In the genomic region with DNA sequence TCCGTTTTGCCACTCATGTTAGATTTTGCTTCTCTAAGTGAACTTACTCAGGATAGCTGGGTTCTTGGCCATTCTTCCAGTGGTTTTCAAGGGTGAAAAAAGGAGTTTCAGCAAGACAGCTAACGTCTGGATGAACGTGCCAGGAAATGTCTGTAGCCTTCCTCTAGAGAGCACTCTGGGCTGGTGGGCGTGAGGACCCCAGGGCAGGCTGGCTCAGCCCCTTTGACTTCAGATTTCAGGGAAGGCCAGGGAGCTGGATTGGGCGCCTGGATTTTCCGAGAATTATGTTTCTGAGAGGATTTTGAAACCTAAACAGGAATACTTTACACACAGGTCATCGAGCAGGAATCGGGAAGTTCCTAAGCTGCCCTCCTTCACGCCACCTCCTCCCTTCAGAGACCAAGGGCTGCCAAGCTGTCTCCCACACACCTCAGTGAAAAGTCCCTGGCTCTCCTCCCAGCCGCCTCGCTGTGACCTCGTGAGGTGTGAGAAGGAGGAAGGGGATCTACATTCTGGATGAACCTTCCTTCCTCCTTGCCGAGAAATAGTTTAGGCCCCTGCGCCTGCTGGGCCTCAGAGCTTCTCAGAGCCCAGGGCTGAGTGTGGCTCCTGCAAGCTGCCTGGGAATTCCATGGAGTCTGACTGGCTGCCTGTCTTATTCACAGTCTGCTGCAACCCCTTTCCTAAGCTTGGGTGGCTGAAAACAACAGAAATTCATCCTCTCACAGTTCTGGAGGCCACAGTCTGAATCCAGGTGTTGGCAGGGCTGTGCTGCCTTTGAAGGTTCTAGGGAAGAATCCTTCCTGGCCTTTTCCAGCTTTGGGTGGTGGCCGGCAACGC, we compare ENCODE assay signal across 11 cellular contexts. TPM values are rescaled to one million over a fixed set of nuclear protein-coding genes. Genes with fewer than 3 reads are reported as not detected.
DNase-seq lines count a peak whose midpoint lies in the region; ATAC-seq and TF ChIP-seq lines count a peak whose summit lies in the region.
"Not testable (repeated sequence)": the region's sequence is repeated elsewhere in the genome, so short reads cannot be mapped to it uniquely, and the experiment has no call there.
"Had no signal": no experiment of that assay in that cellular context is flagged by ENCODE, and none has a peak within 500 bp of the region (broad histone marks: within the 10 kb centered on the region; RNA-seq: fewer than 3 reads in every experiment).

No MANE protein-coding gene starts in this region.

- intact Hi-C loops in spleen (cut with DNase I; ENCODE audit: low total_unique reads), result not testable (repeated sequence)

- TF ChIP-seq EP300 in gastroesophageal sphincter (IDR thresholded peaks at IDR 0.05), result not testable (repeated sequence)

- H3K9ac ChIP-seq in adipocyte (ENCODE audit: low read length), result peak overlapping the region; percentile 69
- H3K9ac ChIP-seq in parathyroid adenoma, result not testable (repeated sequence)

- TF ChIP-seq POLR2A in gastroesophageal sphincter (IDR thresholded peaks at IDR 0.05); spleen (IDR thresholded peaks at IDR 0.05): not testable (repeated sequence)

- not testable (repeated sequence) for H3K36me3 ChIP-seq in adipocyte (ENCODE audit: control insufficient read depth, insufficient read depth, low read length, severe bottlenecking); parathyroid adenoma (ENCODE audit: control insufficient read depth, insufficient read depth, low read length); urinary bladder (ENCODE audit: insufficient read depth)
- H3K36me3 ChIP-seq in gastroesophageal sphincter, result peaks cover 0 to 20% of the 10 kb centered on the region in 2 donors
- H3K36me3 ChIP-seq in spleen, result peaks cover 0 to 34% (median 0%) of the 10 kb centered on the region in 6 donors

- H3K27ac ChIP-seq in gastroesophageal sphincter, result peak overlapping the region; percentile 90 to 98 (median 94)
- peak overlapping the region; percentile 56 for H3K27ac ChIP-seq in parathyroid adenoma
- peak overlapping the region in 7 of 8 donors; percentile 14 to 74 (median 58) for H3K27ac ChIP-seq in spleen
- peak overlapping the region; percentile 56 for H3K27ac ChIP-seq in urinary bladder (ENCODE audit: low read depth)

- 20 to 30% methylated on average over 2 to 11 of the region's 16 CpGs for WGBS in gastroesophageal sphincter (ENCODE audit: low coverage in 1 of 2), 2 donors
- WGBS in spleen, 5 donors, result 51 to 77% (median 70%) methylated on average over 15 to 16 of the region's 16 CpGs
- 40% methylated on average over 16 of the region's 16 CpGs for WGBS in urinary bladder

- H3K4me1 ChIP-seq in adipocyte (ENCODE audit: control insufficient read depth, insufficient read depth, low read length) (peaks cover 27% of the 10 kb centered on the region), gastroesophageal sphincter (peaks cover 12 to 82% (median 20%) of the 10 kb centered on the region in 3 donors), spleen (peaks cover 0 to 21% (median 2%) of the 10 kb centered on the region in 6 donors)
- H3K4me1 ChIP-seq in parathyroid adenoma; urinary bladder (ENCODE audit: insufficient read depth): not testable (repeated sequence)

- H3K4me2 ChIP-seq in parathyroid adenoma (ENCODE audit: low read length), result not testable (repeated sequence)

- H3K4me3 ChIP-seq in adipocyte (ENCODE audit: low read length); gastroesophageal sphincter; parathyroid adenoma (ENCODE audit: low read depth, low read length); spleen; urinary bladder (ENCODE audit: low read depth, low read length): not testable (repeated sequence)

- H3K27me3 ChIP-seq in adipocyte (replicated peaks; ENCODE audit: control insufficient read depth, insufficient read depth, low read length); gastroesophageal sphincter; parathyroid adenoma (ENCODE audit: control insufficient read depth, insufficient read depth, low read length); spleen (replicated peaks in 1 of 7): not testable (repeated sequence)

- not testable (repeated sequence) for TF ChIP-seq CTCF in gastroesophageal sphincter (IDR thresholded peaks at IDR 0.05); parathyroid adenoma (IDR thresholded peaks at IDR 0.05); spleen (IDR thresholded peaks at IDR 0.05 in 8 of 11, conservative IDR thresholded peaks at IDR 0.05 in 3 of 11)

- H3K9me3 ChIP-seq in adipocyte (ENCODE audit: control insufficient read depth, low read length); gastroesophageal sphincter; parathyroid adenoma (ENCODE audit: control insufficient read depth, low read length); spleen: not testable (repeated sequence)

- not testable (repeated sequence) for H3K79me2 ChIP-seq in parathyroid adenoma

- not testable (repeated sequence) for H2AFZ ChIP-seq in parathyroid adenoma

- DNase-seq in Daoy (ENCODE audit: low read depth) (peak; percentile 75), adipocyte (ENCODE audit: low read depth) (peak; percentile 67), dermis blood vessel endothelial cell (peak; percentile 75), kidney tubule cell (ENCODE audit: low spot score) (peak; percentile 86), spleen (peak; percentile 52)

- ATAC-seq in gastroesophageal sphincter, result peak; percentile 93

RNA-seq across cellular contexts. Expression of gene EVA1C, which starts 38.6 kb away (rescaled TPM):
- total RNA-seq in Daoy (2014; rRNA removed; shearing (Covaris generic)), result 1.1 and 2.2 TPM in 2 replicates
- 17.9 and 39.7 TPM in 2 replicates for total RNA-seq in dermis blood vessel endothelial cell
- 10 to 100 TPM; 43.1 to 71.4 (median 51.1) TPM for total RNA-seq in gastroesophageal sphincter
- total RNA-seq in spleen, result 10 to 100 TPM; 19.3 to 39.4 (median 28.7) TPM
- polyA plus RNA-seq in spleen, result 10 to 100 TPM; 11.9 to 18.2 (median 16.2) TPM
- 5.7 TPM for total RNA-seq in urinary bladder
- polyA plus RNA-seq in urinary bladder, result 35.2 TPM
- total RNA-seq: Caco-2 had no signal
- polyA plus RNA-seq: cardiac muscle cell, K562 had no signal

RNA-seq across cellular contexts. Expression of gene URB1, which starts 58.3 kb away (rescaled TPM):
- total RNA-seq in Daoy (2014; rRNA removed; shearing (Covaris generic)), result 22.0 and 28.3 TPM in 2 replicates
- total RNA-seq in dermis blood vessel endothelial cell (18.5 and 27.6 TPM in 2 replicates), gastroesophageal sphincter (10 to 100 TPM; 18.3 to 26.9 (median 20.7) TPM), spleen (10 to 100 TPM; 11.6 to 20.8 (median 12.4) TPM), urinary bladder (14.5 TPM)
- polyA plus RNA-seq in spleen (1 to 10 TPM; 2.0 to 3.6 (median 2.5) TPM), urinary bladder (9.2 TPM)
